Comparison of ENCODE assay signal across 10 cellular contexts in genomic region chr6:160355001-160355400, GRCh38. TPM values are rescaled to one million over a fixed set of nuclear protein-coding genes. Genes with fewer than 3 reads are reported as not detected.
A peak's percentile ranks its signal among the peaks of the same experiment; 100 is the strongest.
DNase-seq lines count a peak whose midpoint lies in the region; ATAC-seq, FAIRE-seq and TF ChIP-seq lines count a peak whose summit lies in the region.
"Had no signal": no experiment of that assay in that cellular context is flagged by ENCODE, and none has a peak within 500 bp of the region (broad histone marks: within the 10 kb centered on the region; RNA-seq: fewer than 3 reads in every experiment).

No MANE protein-coding gene starts in this region.

- intact Hi-C loops in left ventricle myocardium superior (cut with micrococcal nuclease) = no loop called here

- no peaks in the 10 kb centered on the region for H3K36me3 Mint-ChIP-seq in activated CD4-positive, alpha-beta T cell treated with anti-CD3 and anti-CD28 coated beads, Interleukin-2, amount 10 ng/mL, durations not matched to agents 7 days and 5 days (ENCODE audit: low read depth)
- no peaks in the 10 kb centered on the region for H3K36me3 Mint-ChIP-seq in stimulated activated effector memory CD8-positive, alpha-beta T cell treated with anti-CD3 and anti-CD28 coated beads, Interleukin-12 subunit alpha, Interleukin-12 subunit beta, amount 100 ng/mL, for 72 hours

- TF ChIP-seq CTCF in fibroblast of pulmonary artery (IDR thresholded peaks at IDR 0.05; ENCODE audit: low read length, missing control alignments) = no peak

- H3K27ac Mint-ChIP-seq in activated CD4-positive, alpha-beta T cell treated with anti-CD3 and anti-CD28 coated beads, Interleukin-2, amount 10 ng/mL, durations not matched to agents 7 days and 5 days = no peak overlapping the region
- H3K27ac Mint-ChIP-seq in stimulated activated effector memory CD8-positive, alpha-beta T cell treated with anti-CD3 and anti-CD28 coated beads, Interleukin-12 subunit alpha, Interleukin-12 subunit beta, amount 100 ng/mL, for 72 hours = peak overlapping the region; percentile 17

- H3K4me3 ChIP-seq in fibroblast of pulmonary artery (replicated peaks; ENCODE audit: low read depth, low read length) = no peak overlapping the region

- H3K27me3 Mint-ChIP-seq in activated CD4-positive, alpha-beta T cell treated with anti-CD3 and anti-CD28 coated beads, Interleukin-2, amount 10 ng/mL, durations not matched to agents 7 days and 5 days = peaks cover 28% of the 10 kb centered on the region

- H3K4me1 Mint-ChIP-seq in activated CD4-positive, alpha-beta T cell treated with anti-CD3 and anti-CD28 coated beads, Interleukin-2, amount 10 ng/mL, durations not matched to agents 7 days and 5 days = peaks cover 7% of the 10 kb centered on the region
- peaks cover 11% of the 10 kb centered on the region for H3K4me1 Mint-ChIP-seq in stimulated activated effector memory CD8-positive, alpha-beta T cell treated with anti-CD3 and anti-CD28 coated beads, Interleukin-12 subunit alpha, Interleukin-12 subunit beta, amount 100 ng/mL, for 72 hours

- ATAC-seq in stimulated activated effector memory CD8-positive, alpha-beta T cell treated with anti-CD3 and anti-CD28 coated beads, Interleukin-12 subunit alpha, Interleukin-12 subunit beta, amount 100 ng/mL, for 72 hours = peak; percentile 75
- ATAC-seq in left ventricle myocardium superior (no peak), GM19023 (IDR thresholded peaks at IDR 0.05; ENCODE audit: unreplicated experiment) (no peak)

- H3K9me3 Mint-ChIP-seq in activated CD4-positive, alpha-beta T cell treated with anti-CD3 and anti-CD28 coated beads, Interleukin-2, amount 10 ng/mL, durations not matched to agents 7 days and 5 days = no peaks in the 10 kb centered on the region
- no peaks in the 10 kb centered on the region for H3K9me3 Mint-ChIP-seq in stimulated activated effector memory CD8-positive, alpha-beta T cell treated with anti-CD3 and anti-CD28 coated beads, Interleukin-12 subunit alpha, Interleukin-12 subunit beta, amount 100 ng/mL, for 72 hours

- CTCF ChIA-PET in activated CD4-positive, alpha-beta T cell treated with anti-CD3 and anti-CD28 coated beads, Interleukin-2, amount 10 ng/mL, durations not matched to agents 7 days and 5 days (lab: Charles Lee) = no interaction called here

- POLR2A ChIA-PET in activated CD4-positive, alpha-beta T cell treated with anti-CD3 and anti-CD28 coated beads, Interleukin-2, amount 10 ng/mL, durations not matched to agents 7 days and 5 days (lab: Charles Lee) = no interaction called here

- H3K4me3 Mint-ChIP-seq in activated CD4-positive, alpha-beta T cell treated with anti-CD3 and anti-CD28 coated beads, Interleukin-2, amount 10 ng/mL, durations not matched to agents 7 days and 5 days = no peak overlapping the region
- no peak overlapping the region for H3K4me3 Mint-ChIP-seq in stimulated activated effector memory CD8-positive, alpha-beta T cell treated with anti-CD3 and anti-CD28 coated beads, Interleukin-12 subunit alpha, Interleukin-12 subunit beta, amount 100 ng/mL, for 72 hours

- FAIRE-seq in RCC 7860 (lab: Jason Lieb, UNC) = no peak

- peak; percentile 16 for DNase-seq in activated CD4-positive, alpha-beta T cell treated with anti-CD3 and anti-CD28 coated beads for 48 hours
- no peak for DNase-seq in activated CD4-positive, alpha-beta T cell treated with anti-CD3 and anti-CD28 coated beads, Interleukin-2, amount 10 ng/mL, durations not matched to agents 7 days and 5 days
- DNase-seq in RCC 7860 (ENCODE audit: low spot score) (peak; percentile 24), fibroblast of pulmonary artery (ENCODE audit: low read depth) (peak; percentile 85), SHP77 (lab: John Stamatoyannopoulos, UW) (no peak), left ventricle myocardium superior (no peak)
- DNase-seq in stimulated activated effector memory CD8-positive, alpha-beta T cell treated with anti-CD3 and anti-CD28 coated beads, Interleukin-12 subunit alpha, Interleukin-12 subunit beta, amount 100 ng/mL, for 72 hours (ENCODE audit: low spot score in 2 of 2) = no peak
- DNase-seq: mesendoderm had no signal

RNA-seq across cellular contexts. Expression of gene SLC22A3, which starts 6.8 kb away (rescaled TPM):
- total RNA-seq in activated CD4-positive, alpha-beta T cell treated with anti-CD3 and anti-CD28 coated beads, Interleukin-2, amount 10 ng/mL, durations not matched to agents 7 days and 5 days = not detected
- total RNA-seq in left ventricle myocardium superior = 1.3 TPM
- total RNA-seq: A673 had no signal

Comparison
In these comparisons a context has a peak if more than half of its experiments do, and no peak if none do; other contexts are left out.
1. DNase-seq: peak in activated CD4-positive, alpha-beta T cell treated with anti-CD3 and anti-CD28 coated beads for 48 hours (single experiment), RCC 7860 (single experiment) and fibroblast of pulmonary artery (single experiment); none in activated CD4-positive, alpha-beta T cell treated with anti-CD3 and anti-CD28 coated beads, Interleukin-2, amount 10 ng/mL, durations not matched to agents 7 days and 5 days (single experiment), stimulated activated effector memory CD8-positive, alpha-beta T cell treated with anti-CD3 and anti-CD28 coated beads, Interleukin-12 subunit alpha, Interleukin-12 subunit beta, amount 100 ng/mL, for 72 hours (0 of 2), SHP77 (0 of 2) and left ventricle myocardium superior (single experiment).